Comparison of ENCODE assay signal across 8 cellular contexts in genomic region chr1:174875306-174875705, GRCh38.
DNase-seq lines count a peak whose midpoint lies in the region; ATAC-seq and TF ChIP-seq lines count a peak whose summit lies in the region.

No MANE protein-coding gene starts in this region.

- no peak overlapping the region for H3K27ac ChIP-seq in BLaER1 treated with 17β-estradiol and CSF1 and Interleukin-3, amounts not matched to agents 10 nM and 100 nM
- peak overlapping the region; percentile 64 for H3K27ac ChIP-seq in KMS-11

- H3K4me1 Mint-ChIP-seq in T-cell: peaks cover 26 to 36% (median 31%) of the 10 kb centered on the region in 3 donors

- no peaks in the 10 kb centered on the region for H3K9me3 Mint-ChIP-seq in T-cell

- POLR2A ChIA-PET in T-cell (lab: Charles Lee): interaction anchor here in 1 of 2 donors (0.9 kb wide), 1 partner anchor 124 kb away, joined by 3 read pairs; no protein-coding TSS in a partner anchor

- H3K4me3 Mint-ChIP-seq in T-cell: peak overlapping the region; percentile 59 to 70 (median 68)

- H3K4me2 ChIP-seq in BLaER1 treated with 17β-estradiol and CSF1 and Interleukin-3, amounts not matched to agents 10 nM and 100 nM: peak overlapping the region; percentile 62 to 91 (median 81)
- peak overlapping the region; percentile 97 for H3K4me2 ChIP-seq in KMS-11

- CTCF ChIA-PET in T-cell (lab: Charles Lee): no interaction called here

- H3K9me3 ChIP-seq in BLaER1 treated with 17β-estradiol and CSF1 and Interleukin-3, amounts not matched to agents 10 nM and 100 nM (replicated peaks in 1 of 11): 0 out of 22 replicates have a peak, but pooled peaks cover 0 to 5% (median 0%) of the 10 kb centered on the region in 11 experiments
- no peaks in the 10 kb centered on the region for H3K9me3 ChIP-seq in iPS-15b (ENCODE audit: control insufficient read depth, insufficient read depth, low read length)

- DNase-seq in T-cell: peak in 31 of 34 experiments; percentile 8 to 51 (median 30)
- DNase-seq in CD1c-positive myeloid dendritic cell (ENCODE audit: extremely low spot score): no peak
- DNase-seq in activated gamma-delta T cell treated with Interleukin-2 at 50 U/mL for 16 hours: no peak
- no peak for DNase-seq in SW 1271 (lab: John Stamatoyannopoulos, UW)

- H3K9ac ChIP-seq in BLaER1 treated with 17β-estradiol and CSF1 and Interleukin-3, amounts not matched to agents 10 nM and 100 nM: peak overlapping the region in 1 of 11 experiments; percentile 54; a peak in 1 of 22 replicates
- H3K9ac ChIP-seq in KMS-11 (peak overlapping the region; percentile 30; the same call in 1 of the 2 replicates), iPS-15b (ENCODE audit: low read depth, low read length) (peak overlapping the region; percentile 77)

- peak overlapping the region; percentile 66 to 71 for H3K27ac Mint-ChIP-seq in T-cell

- H3K79me2 ChIP-seq in KMS-11 (ENCODE audit: insufficient read depth, low read depth): no peaks in the 10 kb centered on the region

- no peaks in the 10 kb centered on the region for H3K27me3 ChIP-seq in BLaER1 treated with 17β-estradiol and CSF1 and Interleukin-3, amounts not matched to agents 10 nM and 100 nM
- H3K27me3 ChIP-seq in KMS-11 (ENCODE audit: insufficient read depth, low read depth): no peaks in the 10 kb centered on the region
- no peaks in the 10 kb centered on the region for H3K27me3 ChIP-seq in iPS-15b (ENCODE audit: control insufficient read depth, insufficient read depth, low read length)

- H3K4me3 ChIP-seq in BLaER1 treated with 17β-estradiol and CSF1 and Interleukin-3, amounts not matched to agents 10 nM and 100 nM: peak overlapping the region in 1 of 10 experiments; percentile 32; a peak in 1 of 20 replicates
- peak overlapping the region; percentile 76 for H3K4me3 ChIP-seq in KMS-11 (IDR thresholded peaks at IDR 0.05; ENCODE audit: insufficient read depth, low read depth, low read length)
- H3K4me3 ChIP-seq in iPS-15b (ENCODE audit: low read depth, low read length): peak overlapping the region; percentile 67

- peaks cover 19 to 57% (median 38%) of the 10 kb centered on the region in 10 experiments for H3K4me1 ChIP-seq in BLaER1 treated with 17β-estradiol and CSF1 and Interleukin-3, amounts not matched to agents 10 nM and 100 nM
- H3K4me1 ChIP-seq in KMS-11 (ENCODE audit: low read depth, poor library complexity, severe bottlenecking) (peaks cover 62% of the 10 kb centered on the region), iPS-15b (ENCODE audit: control insufficient read depth, insufficient read depth, low read length) (peaks cover 20% of the 10 kb centered on the region)

- peak in 3 of 4 experiments; percentile 72 to 87 (median 74) for ATAC-seq in T-cell (replicated peaks in 1 of 4)
- ATAC-seq in HG02588 (IDR thresholded peaks at IDR 0.05; ENCODE audit: unreplicated experiment): no peak

- H3K36me3 ChIP-seq in BLaER1 treated with 17β-estradiol and CSF1 and Interleukin-3, amounts not matched to agents 10 nM and 100 nM: 0 out of 22 replicates have a peak, but pooled peaks cover 0 to 13% (median 0%) of the 10 kb centered on the region in 11 experiments
- no peaks in the 10 kb centered on the region for H3K36me3 ChIP-seq in KMS-11 (ENCODE audit: insufficient read depth)
- H3K36me3 ChIP-seq in iPS-15b (ENCODE audit: control insufficient read depth, insufficient read depth, low read length): no peaks in the 10 kb centered on the region

- H4K20me1 ChIP-seq in BLaER1 treated with 17β-estradiol and CSF1 and Interleukin-3, amounts not matched to agents 10 nM and 100 nM: no peaks in the 10 kb centered on the region
- no peaks in the 10 kb centered on the region for H4K20me1 ChIP-seq in KMS-11 (ENCODE audit: insufficient read depth)

- no peaks in the 10 kb centered on the region for H3K27me3 Mint-ChIP-seq in T-cell

- no peak for TF ChIP-seq CTCF in KMS-11 (conservative IDR thresholded peaks at IDR 0.05; ENCODE audit: low read depth, low read length)

- peaks cover 12% of the 10 kb centered on the region for H3K36me3 Mint-ChIP-seq in T-cell

- H2AFZ ChIP-seq in KMS-11 (ENCODE audit: low read depth): no peak overlapping the region

Comparison
In these comparisons a context has a peak if more than half of its experiments do, and no peak if none do; other contexts are left out.
1. DNase-seq: peak in T-cell (31 of 34); none in CD1c-positive myeloid dendritic cell (single experiment), activated gamma-delta T cell treated with Interleukin-2 at 50 U/mL for 16 hours (single experiment) and SW 1271 (0 of 2).